Comparison of ENCODE assay signal across 1 cellular context in genomic region chr1:234730542-234731370, GRCh38.
TF ChIP-seq lines count a peak whose summit lies in the region.

No MANE protein-coding gene starts in this region.

TF ChIP-seq in GM12878, 131 proteins besides CTCF, POLR2A, EP300 and RAD21 (continued from another document):
- TF ChIP-seq TCF3 (IDR thresholded peaks at IDR 0.05; ENCODE audit: borderline replicate concordance, insufficient read depth, low read depth, low read length) (0 out of 2 replicates have a peak, but pooled peaks have one; percentile 48), STAT1 (conservative IDR thresholded peaks at IDR 0.05) (no peak), KLF5 (IDR thresholded peaks at IDR 0.05; ENCODE audit: partially characterized antibody) (no peak)
